In genomic region chr4:8847764-8848163, GRCh38 we compare ENCODE assay signal across 26 cellular contexts. TPM values are rescaled to one million over a fixed set of nuclear protein-coding genes. Genes with fewer than 3 reads are reported as not detected.
DNase-seq lines count a peak whose midpoint lies in the region; ATAC-seq, FAIRE-seq and TF ChIP-seq lines count a peak whose summit lies in the region.
"Had no signal": no experiment of that assay in that cellular context is flagged by ENCODE, and none has a peak within 500 bp of the region (broad histone marks: within the 10 kb centered on the region; RNA-seq: fewer than 3 reads in every experiment).

No MANE protein-coding gene starts in this region.

- CTCF ChIA-PET in K562 (lab: Yijun Ruan, JAX; ENCODE audit: low intra/inter-chr PET ratio): no interaction called here
- CTCF ChIA-PET in HepG2 (lab: Yijun Ruan, JAX; ENCODE audit: low intra/inter-chr PET ratio, low total read pairs): no interaction called here

- TF ChIP-seq CTCF in K562 (IDR thresholded peaks at IDR 0.05 in 2 of 3, conservative IDR thresholded peaks at IDR 0.05 in 1 of 3; ENCODE audit: insufficient read depth in 2 of 3, low read depth in 1 of 3, low read length in 3 of 3) (no peak), HepG2 (CRISPR knock-in tag; IDR thresholded peaks at IDR 0.05) (no peak)

- H3K27me3 ChIP-seq in K562 (ENCODE audit: control insufficient read depth in 2 of 2, insufficient read depth in 2 of 2, low read length in 2 of 2): peaks cover 0 to 45% of the 10 kb centered on the region in 2 experiments; a peak in 3 of 5 replicates
- H3K27me3 ChIP-seq in HepG2 (ENCODE audit: control insufficient read depth in 1 of 2, insufficient read depth in 2 of 2, low read length in 2 of 2): peaks cover 5 to 41% of the 10 kb centered on the region in 2 experiments; a peak in 4 of 5 replicates

- H3K79me2 ChIP-seq in K562 (ENCODE audit: control insufficient read depth, insufficient read depth, low read length) (no peaks in the 10 kb centered on the region), HepG2 (ENCODE audit: insufficient read depth, low read length) (no peaks in the 10 kb centered on the region)

- no peak overlapping the region for H3K27ac ChIP-seq in K562 (ENCODE audit: extremely low read depth, low read depth, low read length)
- no peak overlapping the region for H3K27ac ChIP-seq in HepG2 (ENCODE audit: extremely low read length, insufficient read depth, low read length)
- H3K27ac ChIP-seq: skin epidermis had no signal

- POLR2A ChIA-PET in K562 (lab: Yijun Ruan, JAX) (interaction anchor here (0.8 to 1.0 kb wide), 2 partner anchors 9 to 147 kb away, joined by 3 to 5 read pairs; no protein-coding TSS in a partner anchor), HepG2 (lab: Yijun Ruan, JAX) (no interaction called here)

- intact Hi-C loops in cardiac septum (cut with DNase I) (no loop called here), Right ventricle myocardium superior (cut with DNase I) (no loop called here), K562 (cut with micrococcal nuclease) (no loop called here), HepG2 (cut with micrococcal nuclease; ENCODE audit: unreplicated experiment) (no loop called here)

- no peaks in the 10 kb centered on the region for H3K9me3 ChIP-seq in K562 (replicated peaks; ENCODE audit: control insufficient read depth, insufficient read depth, low read depth, low read length)
- H3K9me3 ChIP-seq in HepG2 (ENCODE audit: low read length): no peaks in the 10 kb centered on the region

- TF ChIP-seq POLR2A in K562 (conservative IDR thresholded peaks at IDR 0.05) (no peak), HepG2 (IDR thresholded peaks at IDR 0.05; ENCODE audit: insufficient read depth in 1 of 2, low read depth in 2 of 2, low read length in 2 of 2) (no peak)

- no peak overlapping the region for H3K9ac ChIP-seq in K562 (ENCODE audit: insufficient read depth in 1 of 2, low read depth in 2 of 2, low read length in 2 of 2)
- no peak overlapping the region for H3K9ac ChIP-seq in HepG2 (ENCODE audit: insufficient read depth, low read depth, low read length)

- ATAC-seq in Right ventricle myocardium superior (ENCODE audit: poor library complexity) (no peak), K562 (peak; percentile 79), HepG2 (peak; percentile 62), HG03159 (IDR thresholded peaks at IDR 0.05; ENCODE audit: unreplicated experiment) (no peak)
- ATAC-seq: activated CD8-positive, alpha-beta T cell treated with anti-CD3 and anti-CD28 coated beads for 36 hours had no signal

- no peak overlapping the region for H2AFZ ChIP-seq in K562 (ENCODE audit: low read depth, low read length)
- H2AFZ ChIP-seq in HepG2 (ENCODE audit: low read length): no peak overlapping the region

- TF ChIP-seq RAD21 in K562 (CRISPR knock-in tag; conservative IDR thresholded peaks at IDR 0.05 in 1 of 2, IDR thresholded peaks at IDR 0.05 in 1 of 2): no peak
- no peak for TF ChIP-seq RAD21 in HepG2 (CRISPR knock-in tag; IDR thresholded peaks at IDR 0.05)

- H3K4me3 ChIP-seq in K562: no peak overlapping the region
- H3K4me3 ChIP-seq in HepG2 (replicated peaks in 1 of 3; ENCODE audit: insufficient read depth in 1 of 3, low read depth in 2 of 3, low read length in 3 of 3): no peak overlapping the region
- H3K4me3 ChIP-seq: skin epidermis had no signal

- DNase-seq in cardiac septum (ENCODE audit: low spot score) (peak; percentile 10), Right ventricle myocardium superior (no peak), K562 (ENCODE audit: extremely low read depth in 1 of 4, low spot score in 3 of 4) (peak in 1 of 4 experiments; percentile 13), HepG2 (ENCODE audit: low spot score) (no peak), kidney tubule cell (ENCODE audit: low spot score) (no peak), OCI-M1 (lab: John Stamatoyannopoulos, UW) (no peak), DMS79 treated with DMSO at 0.1 percent for 48 hours (lab: John Stamatoyannopoulos, UW) (no peak)
- DNase-seq: activated B cell treated with CpG ODN at 0.5 μM for 24 hours; activated CD8-positive, alpha-beta T cell treated with anti-CD3 and anti-CD28 coated beads for 36 hours; activated naive CD8-positive, alpha-beta T cell treated with anti-CD3 and anti-CD28 coated beads, Interleukin-2, amount 10 ng/mL, durations not matched to agents 7 days and 5 days; CD4-positive, alpha-beta T cell; DMS53; foreskin fibroblast; HFFc6; hypothalamus; KBM-7; kidney glomerular epithelial cell; MV-4-11; NCI-H2029; SHP77 treated with DMSO at 0.1 percent for 48 hours; stimulated activated CD4-positive, alpha-beta T cell treated with anti-CD3 and anti-CD28 coated beads, Interleukin-2, amount 100 ng/mL, for 48 hours had no signal

- WGBS in K562 (ENCODE audit: insufficient coverage, low coverage, missing lambda C conversion rate): under 1% methylated on average over 10 of the region's 10 CpGs
- WGBS in HepG2 (ENCODE audit: low lambda C conversion rate): under 1% methylated on average over 10 of the region's 10 CpGs

- no peaks in the 10 kb centered on the region; a peak in 1 of 5 replicates for H3K4me1 ChIP-seq in K562 (replicated peaks in 1 of 2; ENCODE audit: control insufficient read depth in 2 of 2, insufficient read depth in 2 of 2, low read length in 2 of 2)
- no peaks in the 10 kb centered on the region for H3K4me1 ChIP-seq in HepG2 (ENCODE audit: insufficient read depth, low read length)

- H3K4me2 ChIP-seq in K562 (ENCODE audit: insufficient read depth, low read length): no peak overlapping the region
- no peak overlapping the region for H3K4me2 ChIP-seq in HepG2 (ENCODE audit: low read depth, low read length)

- FAIRE-seq in K562 (lab: Jason Lieb, UNC) (peak; percentile 78), HepG2 (lab: Jason Lieb, UNC) (peak; percentile 4)
- FAIRE-seq: GM12892 had no signal

- in situ Hi-C loops in K562 (cut with MboI): no loop called here
- in situ Hi-C loops in HepG2 (cut with HindIII; ENCODE audit: extremely low pct_ligation_motif_present, low pct_unique_long_range_greater_than_20kb): no loop called here

- BruUV-seq in K562 (replicated peaks; lab: Mats Ljungman, UMichigan): no TSS peak
- BruUV-seq in HepG2 (replicated peaks; lab: Mats Ljungman, UMichigan): no TSS peak

- no peaks in the 10 kb centered on the region for H3K9me1 ChIP-seq in K562 (ENCODE audit: control insufficient read depth, insufficient read depth, low read length)

- no peaks in the 10 kb centered on the region for H3K36me3 ChIP-seq in K562 (ENCODE audit: control insufficient read depth, insufficient read depth, low read length)
- no peaks in the 10 kb centered on the region for H3K36me3 ChIP-seq in HepG2 (replicated peaks in 1 of 2; ENCODE audit: control insufficient read depth in 1 of 2, insufficient read depth in 2 of 2, low read length in 2 of 2)

- H4K20me1 ChIP-seq in K562 (replicated peaks; ENCODE audit: control insufficient read depth, insufficient read depth, low read length) (peaks cover 4% of the 10 kb centered on the region; the same call in 1 of the 2 replicates), HepG2 (ENCODE audit: insufficient read depth, low read length) (no peaks in the 10 kb centered on the region)

- TF ChIP-seq EP300 in K562 (IDR thresholded peaks at IDR 0.05; ENCODE audit: low read length): no peak
- TF ChIP-seq EP300 in HepG2 (IDR thresholded peaks at IDR 0.05; ENCODE audit: low read depth in 2 of 2, low read length in 2 of 2): no peak
- TF ChIP-seq EP300 in HepG2 (CRISPR knock-in tag; IDR thresholded peaks at IDR 0.05; ENCODE audit: borderline replicate concordance): no peak

TF ChIP-seq in HepG2, 621 proteins besides CTCF, POLR2A, EP300 and RAD21 (continues in another document):
- TF ChIP-seq GZF1 (CRISPR knock-in tag; IDR thresholded peaks at IDR 0.05): peak; percentile 100

RNA-seq across cellular contexts. Expression of gene HMX1, which starts 23.9 kb away (rescaled TPM):
- total RNA-seq in cardiac septum (not detected), Right ventricle myocardium superior (not detected), K562 (2014; rRNA removed) (not detected in 2 replicates), K562 (2014; rRNA removed; fragmentation: Illumina TruSeq; extraction: Trizol) (not detected in 2 replicates), K562 (2015; rRNA removed; fragmentation: Illumina TruSeq; extraction: Trizol) (not detected in 2 replicates), K562 (2021) (not detected in 2 replicates), HepG2 (2016; rRNA removed; fragmentation: Illumina TruSeq; extraction: Trizol) (not detected in 2 replicates)
- not detected in 2 replicates for total RNA-seq in K562 (2011; cell fraction: chromatin; rRNA removed; ENCODE audit: low replicate concordance)
- total RNA-seq in K562 (2011; cell fraction: nucleolus; rRNA removed): not detected in 2 replicates
- not detected in 2 replicates for total RNA-seq in K562 (2011; cell fraction: nucleoplasm; rRNA removed)
- polyA plus RNA-seq in K562 (2011; rRNA removed) (not detected in 2 replicates), K562 (2014; fragmentation: Illumina TruSeq; extraction: Trizol) (not detected in 2 replicates), K562 (2014; fragmentation: Nextera tagmentation; extraction: Ambion mirVana) (not detected), K562 (2014; rRNA removed) (not detected in 2 replicates), HepG2 (2011; rRNA removed) (not detected in 2 replicates)
- not detected in 2 replicates for polyA plus RNA-seq in K562 (2011; cell fraction: cytosol; rRNA removed)
- polyA plus RNA-seq in K562 (2011; cell fraction: nucleus; rRNA removed): not detected in 2 replicates
- polyA plus RNA-seq in K562 (2012): not detected in 2 replicates
- not detected in 2 replicates for polyA minus RNA-seq in K562 (2011; rRNA and poly(A)+ RNA removed)
- not detected in 2 replicates for polyA minus RNA-seq in K562 (2011; cell fraction: cytosol; rRNA and poly(A)+ RNA removed)
- not detected in 2 replicates for polyA minus RNA-seq in K562 (2011; cell fraction: nucleus; rRNA and poly(A)+ RNA removed)
- not detected in 2 replicates for total RNA-seq in HepG2 (2016; cell fraction: cytosol; rRNA removed; fragmentation: Illumina TruSeq; extraction: Trizol; ENCODE audit: low read depth)
- not detected in 2 replicates for total RNA-seq in HepG2 (2016; cell fraction: insoluble cytoplasmic fraction; rRNA removed; fragmentation: Illumina TruSeq; extraction: Trizol)
- total RNA-seq in HepG2 (2016; cell fraction: membrane; rRNA removed; fragmentation: Illumina TruSeq; extraction: Trizol): not detected in 2 replicates
- total RNA-seq in HepG2 (2016; cell fraction: nucleus; rRNA removed; fragmentation: Illumina TruSeq; extraction: Trizol): not detected in 2 replicates
- not detected in 2 replicates for polyA plus RNA-seq in HepG2 (2011; cell fraction: cytosol; rRNA removed)
- not detected in 2 replicates for polyA plus RNA-seq in HepG2 (2011; cell fraction: nucleus; rRNA removed)
- polyA plus RNA-seq in HepG2 (2012): not detected in 2 replicates
- polyA plus RNA-seq in HepG2 (2016; cell fraction: cytosol; fragmentation: Illumina TruSeq; extraction: Trizol; ENCODE audit: low read depth): not detected in 2 replicates
- not detected in 2 replicates for polyA plus RNA-seq in HepG2 (2016; cell fraction: insoluble cytoplasmic fraction; fragmentation: Illumina TruSeq; extraction: Trizol; ENCODE audit: low read depth)
- polyA plus RNA-seq in HepG2 (2016; cell fraction: membrane; fragmentation: Illumina TruSeq; extraction: Trizol; ENCODE audit: low read depth): not detected in 2 replicates
- not detected in 2 replicates for polyA plus RNA-seq in HepG2 (2016; cell fraction: nucleus; fragmentation: Illumina TruSeq; extraction: Trizol; ENCODE audit: insufficient read depth, low read depth)
- not detected in 2 replicates for polyA minus RNA-seq in HepG2 (2011; rRNA and poly(A)+ RNA removed; ENCODE audit: low replicate concordance)
- polyA minus RNA-seq in HepG2 (2011; cell fraction: cytosol; rRNA and poly(A)+ RNA removed): not detected in 2 replicates
- polyA minus RNA-seq in HepG2 (2011; cell fraction: nucleus; rRNA and poly(A)+ RNA removed): not detected in 2 replicates
- total RNA-seq: activated B cell treated with CpG ODN at 0.5 μM for 24 hours; activated CD8-positive, alpha-beta T cell treated with anti-CD3 and anti-CD28 coated beads for 36 hours; activated naive CD8-positive, alpha-beta T cell treated with anti-CD3 and anti-CD28 coated beads, Interleukin-2, amount 10 ng/mL, durations not matched to agents 7 days and 5 days; CD4-positive, alpha-beta T cell; HFFc6; T-helper 2 cell treated with Interferon-gamma antibody and Interleukin-4, amounts not matched to agents 100 ng/mL and 5 ng/mL, for 36 hours had no signal
- polyA plus RNA-seq: AG04450 had no signal

Comparison
In these comparisons a context has a peak if more than half of its experiments do, and no peak if none do; other contexts are left out.
1. ATAC-seq: peak in K562 (single experiment) and HepG2 (single experiment); none in Right ventricle myocardium superior (single experiment) and HG03159 (single experiment).